1 cellular context compared by ENCODE assay signal in genomic region chr22:49938565-49939136, GRCh38.
TF ChIP-seq lines count a peak whose summit lies in the region.

No MANE protein-coding gene starts in this region.

TF ChIP-seq in SK-N-SH, 30 proteins besides CTCF, POLR2A, EP300 and RAD21:
- TF ChIP-seq USF2 (IDR thresholded peaks at IDR 0.05; ENCODE audit: borderline replicate concordance, low read depth, low read length) (no peak), SIN3A (IDR thresholded peaks at IDR 0.05; ENCODE audit: borderline replicate concordance, low read depth, low read length) (no peak), PBX3 (IDR thresholded peaks at IDR 0.05) (no peak), FOSL2 (IDR thresholded peaks at IDR 0.05; ENCODE audit: borderline replicate concordance, low read depth) (no peak), RFX5 (IDR thresholded peaks at IDR 0.05; ENCODE audit: low read length) (no peak)
